Comparison of ENCODE assay signal across 35 cellular contexts in genomic region chr2:20302019-20302418, GRCh38.
"Had no signal": no experiment of that assay in that cellular context is flagged by ENCODE, and none has a peak within 500 bp of the region (broad histone marks: within the 10 kb centered on the region; RNA-seq: fewer than 3 reads in every experiment).

No MANE protein-coding gene starts in this region.

- H3K9me3 Mint-ChIP-seq: activated B cell treated with CpG ODN at 0.5 μM for 24 hours; activated CD4-positive, alpha-beta memory T cell treated with anti-CD3 and anti-CD28 coated beads for 36 hours; activated CD4-positive, alpha-beta T cell treated with anti-CD3 and anti-CD28 coated beads, Interleukin-2, amount 10 ng/mL, durations not matched to agents 24 days and 14 days; activated CD8-positive, alpha-beta T cell treated with anti-CD3 and anti-CD28 coated beads for 36 hours; activated naive CD4-positive, alpha-beta T cell treated with anti-CD3 and anti-CD28 coated beads for 36 hours; activated naive CD4-positive, alpha-beta T cell treated with anti-CD3 and anti-CD28 coated beads, Interleukin-2, amount 50 U/mL, for 72 hours; activated naive CD8-positive, alpha-beta T cell treated with anti-CD3 and anti-CD28 coated beads for 36 hours; activated T-cell treated with anti-CD3 and anti-CD28 coated beads, Interleukin-2, amount 50 U/mL, for 4 hours; activated T-cell treated with anti-CD3 and anti-CD28 coated beads, Interleukin-2, amount 50 U/mL, for 72 hours; activated T-helper 1 cell treated with anti-CD3 and anti-CD28 coated beads, Interleukin-12 subunit alpha, Interleukin-12 subunit beta, Interleukin-2, Interleukin-4 antibody, amounts not matched to agents 30 ng/mL and 10 ng/mL and 1 ng/mL, durations not matched to agents 14 hours and 24 hours and 36 hours; activated T-helper 17 cell treated with anti-CD3 and anti-CD28 coated beads, Interleukin-2, amount 50 U/mL, for 72 hours; brain; central memory CD8-positive, alpha-beta T cell had no signal

- H3K4me3 Mint-ChIP-seq: activated B cell treated with CpG ODN at 0.5 μM for 24 hours; activated CD4-positive, alpha-beta memory T cell treated with anti-CD3 and anti-CD28 coated beads for 36 hours; activated CD4-positive, alpha-beta T cell treated with anti-CD3 and anti-CD28 coated beads, Interleukin-2, amount 10 ng/mL, durations not matched to agents 24 days and 14 days; activated CD8-positive, alpha-beta T cell treated with anti-CD3 and anti-CD28 coated beads for 36 hours; activated naive CD4-positive, alpha-beta T cell treated with anti-CD3 and anti-CD28 coated beads for 36 hours; activated naive CD8-positive, alpha-beta T cell treated with anti-CD3 and anti-CD28 coated beads for 36 hours; activated T-cell treated with anti-CD3 and anti-CD28 coated beads, Interleukin-2, amount 50 U/mL, for 4 hours; activated T-cell treated with anti-CD3 and anti-CD28 coated beads, Interleukin-2, amount 50 U/mL, for 72 hours; activated T-helper 1 cell treated with anti-CD3 and anti-CD28 coated beads, Interleukin-12 subunit alpha, Interleukin-12 subunit beta, Interleukin-2, Interleukin-4 antibody, amounts not matched to agents 30 ng/mL and 10 ng/mL and 1 ng/mL, durations not matched to agents 14 hours and 24 hours and 36 hours; activated T-helper 17 cell treated with anti-CD3 and anti-CD28 coated beads, Interleukin-2, amount 50 U/mL, for 72 hours; brain; central memory CD8-positive, alpha-beta T cell; T-helper 17 cell had no signal

- H3K4me3 ChIP-seq: adrenal gland, cardiac muscle cell had no signal

- FAIRE-seq: astrocyte, bronchial epithelial cell, TTC549 had no signal

- H3K27me3 ChIP-seq: adrenal gland, cardiac muscle cell had no signal

- H3K27ac ChIP-seq: adrenal gland, VCaP had no signal

- H3K27me3 Mint-ChIP-seq: activated B cell treated with CpG ODN at 0.5 μM for 24 hours; activated CD4-positive, alpha-beta memory T cell treated with anti-CD3 and anti-CD28 coated beads for 36 hours; activated CD4-positive, alpha-beta T cell treated with anti-CD3 and anti-CD28 coated beads, Interleukin-2, amount 10 ng/mL, durations not matched to agents 24 days and 14 days; activated CD8-positive, alpha-beta T cell treated with anti-CD3 and anti-CD28 coated beads for 36 hours; activated naive CD8-positive, alpha-beta T cell treated with anti-CD3 and anti-CD28 coated beads for 36 hours; activated T-helper 17 cell treated with anti-CD3 and anti-CD28 coated beads, Interleukin-2, amount 50 U/mL, for 72 hours; brain; central memory CD8-positive, alpha-beta T cell; T-helper 17 cell had no signal

- ATAC-seq: activated CD8-positive, alpha-beta T cell treated with anti-CD3 and anti-CD28 coated beads for 36 hours; activated naive CD4-positive, alpha-beta T cell treated with anti-CD3 and anti-CD28 coated beads, Interleukin-2, amount 50 U/mL, for 72 hours; activated T-cell treated with anti-CD3 and anti-CD28 coated beads, Interleukin-2, amount 50 U/mL, for 4 hours; activated T-cell treated with anti-CD3 and anti-CD28 coated beads, Interleukin-2, amount 50 U/mL, for 72 hours; activated T-helper 17 cell treated with anti-CD3 and anti-CD28 coated beads, Interleukin-2, amount 50 U/mL, for 72 hours; T-helper 17 cell had no signal

- H3K4me1 Mint-ChIP-seq: activated B cell treated with CpG ODN at 0.5 μM for 24 hours had no signal

- DNase-seq: activated B cell treated with CpG ODN at 0.5 μM for 24 hours; activated CD4-positive, alpha-beta memory T cell treated with anti-CD3 and anti-CD28 coated beads for 36 hours; activated CD4-positive, alpha-beta T cell treated with anti-CD3 and anti-CD28 coated beads for 4 hours; activated CD4-positive, alpha-beta T cell treated with anti-CD3 and anti-CD28 coated beads, Interleukin-2, amount 10 ng/mL, durations not matched to agents 24 days and 14 days; activated CD4-positive, alpha-beta T cell treated with anti-CD3 and anti-CD28 coated beads, Interleukin-2, amount 50 U/mL, for 1 hour; activated CD4-positive, alpha-beta T cell treated with anti-CD3 and anti-CD28 coated beads, Interleukin-2, amount 50 U/mL, for 4 hours; activated CD4-positive, CD25-positive, alpha-beta regulatory T cell treated with anti-CD3 and anti-CD28 coated beads, Interleukin-2, amount 50 U/mL, for 72 hours; activated CD8-positive, alpha-beta memory T cell treated with anti-CD3 and anti-CD28 coated beads, Interleukin-2, amount 50 U/mL, for 4 hours; activated CD8-positive, alpha-beta T cell treated with anti-CD3 and anti-CD28 coated beads for 36 hours; activated effector memory CD4-positive, alpha-beta T cell treated with anti-CD3 and anti-CD28 coated beads, Interleukin-2, amount 50 U/mL, for 16 hours; activated gamma-delta T cell treated with Interleukin-2 at 50 U/mL for 16 hours; activated naive CD4-positive, alpha-beta T cell; activated naive CD4-positive, alpha-beta T cell treated with anti-CD3 and anti-CD28 coated beads for 36 hours; activated naive CD4-positive, alpha-beta T cell treated with anti-CD3 and anti-CD28 coated beads, Interleukin-2, amount 50 U/mL, for 16 hours; activated naive CD8-positive, alpha-beta T cell treated with anti-CD3 and anti-CD28 coated beads for 36 hours; activated T-cell treated with anti-CD3 and anti-CD28 coated beads for 4 hours; activated T-cell treated with anti-CD3 and anti-CD28 coated beads, Interleukin-2, amount 50 U/mL, for 1 hour; activated T-cell treated with anti-CD3 and anti-CD28 coated beads, Interleukin-2, amount 50 U/mL, for 4 hours; activated T-cell treated with anti-CD3 and anti-CD28 coated beads, Interleukin-2, amount 50 U/mL, for 72 hours; adrenal gland; amniotic stem cell; aorta; caudate nucleus; cerebellar nuclear complex; T-helper 17 cell had no signal

- H3K27ac Mint-ChIP-seq: activated B cell treated with CpG ODN at 0.5 μM for 24 hours; activated CD4-positive, alpha-beta memory T cell treated with anti-CD3 and anti-CD28 coated beads for 36 hours; activated CD4-positive, alpha-beta T cell treated with anti-CD3 and anti-CD28 coated beads, Interleukin-2, amount 10 ng/mL, durations not matched to agents 24 days and 14 days; activated naive CD4-positive, alpha-beta T cell treated with anti-CD3 and anti-CD28 coated beads for 36 hours; activated naive CD4-positive, alpha-beta T cell treated with anti-CD3 and anti-CD28 coated beads, Interleukin-2, amount 50 U/mL, for 72 hours; activated naive CD8-positive, alpha-beta T cell treated with anti-CD3 and anti-CD28 coated beads for 36 hours; activated T-cell treated with anti-CD3 and anti-CD28 coated beads, Interleukin-2, amount 50 U/mL, for 72 hours; activated T-helper 1 cell treated with anti-CD3 and anti-CD28 coated beads, Interleukin-12 subunit alpha, Interleukin-12 subunit beta, Interleukin-2, Interleukin-4 antibody, amounts not matched to agents 30 ng/mL and 10 ng/mL and 1 ng/mL, durations not matched to agents 14 hours and 24 hours and 36 hours; activated T-helper 17 cell treated with anti-CD3 and anti-CD28 coated beads, Interleukin-2, amount 50 U/mL, for 72 hours; T-helper 17 cell had no signal

- H3K9me3 ChIP-seq: adrenal gland had no signal
